ENCODE assay signal across 31 cellular contexts in genomic region chr22:16964366-16964765, GRCh38. TPM values are rescaled to one million over a fixed set of nuclear protein-coding genes. Genes with fewer than 3 reads are reported as not detected.
"Had no signal": no experiment of that assay in that cellular context is flagged by ENCODE, and none has a peak within 500 bp of the region (broad histone marks: within the 10 kb centered on the region; RNA-seq: fewer than 3 reads in every experiment).

No MANE protein-coding gene starts in this region.

- H3K36me3 Mint-ChIP-seq: naive thymus-derived CD4-positive, alpha-beta T cell; neural progenitor cell; type B pancreatic cell had no signal

- H3K4me3 Mint-ChIP-seq: effector memory CD8-positive, alpha-beta T cell; naive thymus-derived CD4-positive, alpha-beta T cell; nephron; neural progenitor cell; type B pancreatic cell had no signal

- FAIRE-seq: endometrium, keratinocyte had no signal

- H3K36me3 ChIP-seq: esophagus squamous epithelium, neural progenitor cell, tibial artery had no signal

- H3K4me1 Mint-ChIP-seq: nephron, neural progenitor cell had no signal

- H3K9me3 Mint-ChIP-seq: effector memory CD8-positive, alpha-beta T cell; type B pancreatic cell had no signal

- DNase-seq: cortex of kidney; effector memory CD8-positive, alpha-beta T cell; erythroblast; esophagus squamous epithelium; foreskin melanocyte; hypothalamus; mammary epithelial cell; mesendoderm; midbrain; naive thymus-derived CD4-positive, alpha-beta T cell; stimulated activated CD4-positive, alpha-beta T cell treated with anti-CD3 and anti-CD28 coated beads, Interleukin-12 subunit alpha, Interleukin-12 subunit beta, amount 100 ng/mL, for 4 hours; stimulated activated CD4-positive, alpha-beta T cell treated with anti-CD3 and anti-CD28 coated beads, Interleukin-1b, Interleukin-23, amount 100 ng/mL, for 48 hours; stimulated activated CD4-positive, alpha-beta T cell treated with anti-CD3 and anti-CD28 coated beads, Interleukin-4, amount 100 ng/mL, for 1 hour; stimulated activated CD8-positive, alpha-beta memory T cell treated with anti-CD3 and anti-CD28 coated beads, Interleukin-4, amount 100 ng/mL, for 48 hours; stimulated activated naive CD4-positive, alpha-beta T cell; substantia nigra; testis; tibial artery had no signal

- H3K27me3 Mint-ChIP-seq: naive thymus-derived CD4-positive, alpha-beta T cell; progenitor cell of endocrine pancreas; type B pancreatic cell had no signal

- H3K27me3 ChIP-seq: esophagus squamous epithelium, neural progenitor cell, testis, tibial artery had no signal

- H3K4me3 ChIP-seq: esophagus squamous epithelium, neural progenitor cell, smooth muscle cell, testis, tibial artery had no signal

- ATAC-seq: effector memory CD8-positive, alpha-beta T cell; left lobe of liver; naive thymus-derived CD4-positive, alpha-beta T cell; sciatic nerve had no signal

- H3K9me3 ChIP-seq: esophagus squamous epithelium, testis, tibial artery had no signal

- H3K27ac Mint-ChIP-seq: effector memory CD8-positive, alpha-beta T cell; nephron; neural progenitor cell; progenitor cell of endocrine pancreas; type B pancreatic cell had no signal

RNA-seq across cellular contexts. Expression of gene GAB4, which starts 43.7 kb away (rescaled TPM):
- total RNA-seq: dermis microvascular lymphatic vessel endothelial cell, esophagus squamous epithelium, left lobe of liver, mammary epithelial cell, mucosa of gallbladder, osteoblast, progenitor cell of endocrine pancreas, smooth muscle cell, urinary bladder had no signal
- polyA plus RNA-seq: keratinocyte; mammary epithelial cell; naive thymus-derived CD4-positive, alpha-beta T cell; smooth muscle cell; urinary bladder had no signal
